Comparison of ENCODE assay signal across 9 cellular contexts in genomic region chr15:78265752-78266224, GRCh38. TPM values are rescaled to one million over a fixed set of nuclear protein-coding genes. Genes with fewer than 3 reads are reported as not detected.
DNase-seq lines count a peak whose midpoint lies in the region; ATAC-seq and TF ChIP-seq lines count a peak whose summit lies in the region.
"Had no signal": no experiment of that assay in that cellular context is flagged by ENCODE, and none has a peak within 500 bp of the region (broad histone marks: within the 10 kb centered on the region; RNA-seq: fewer than 3 reads in every experiment).

No MANE protein-coding gene starts in this region.

- peak overlapping the region; percentile 54 for H3K4me3 ChIP-seq in epithelial cell of esophagus (ENCODE audit: low read length)

- no peaks in the 10 kb centered on the region for H3K36me3 Mint-ChIP-seq in natural killer cell treated with Interleukin-12 subunit alpha and Interleukin-12 subunit beta and Interleukin-15 and Interleukin-18, amount 100 ng/mL, for 72 hours

- peak; percentile 12 for DNase-seq in COLO829 (ENCODE audit: low spot score)
- peak; percentile 91 for DNase-seq in epithelial cell of esophagus (ENCODE audit: low read depth)
- DNase-seq in natural killer cell treated with Interleukin-12 subunit alpha and Interleukin-12 subunit beta and Interleukin-15 and Interleukin-18, amount 100 ng/mL, for 72 hours (ENCODE audit: low spot score) = no peak
- DNase-seq in Kasumi-1 (lab: John Stamatoyannopoulos, UW) = no peak
- no peak for DNase-seq in NCI-H2196 (lab: John Stamatoyannopoulos, UW; ENCODE audit: unreplicated experiment)
- DNase-seq: small intestine had no signal

- H3K27ac Mint-ChIP-seq in natural killer cell treated with Interleukin-12 subunit alpha and Interleukin-12 subunit beta and Interleukin-15 and Interleukin-18, amount 100 ng/mL, for 72 hours = peak overlapping the region; percentile 66 to 75

- H3K4me3 Mint-ChIP-seq in natural killer cell treated with Interleukin-12 subunit alpha and Interleukin-12 subunit beta and Interleukin-15 and Interleukin-18, amount 100 ng/mL, for 72 hours = peak overlapping the region; percentile 86

- peak; percentile 88 for ATAC-seq in SK-N-SH treated with all-trans-retinoic acid at 6 μM for 48 hours
- ATAC-seq in natural killer cell treated with Interleukin-12 subunit alpha and Interleukin-12 subunit beta and Interleukin-15 and Interleukin-18, amount 100 ng/mL, for 72 hours = no peak
- ATAC-seq in HG02884 (IDR thresholded peaks at IDR 0.05; ENCODE audit: unreplicated experiment) = no peak
- no peak for ATAC-seq in HG03045 (IDR thresholded peaks at IDR 0.05; ENCODE audit: unreplicated experiment)

- peaks cover 11 to 16% of the 10 kb centered on the region in 2 donors for H3K4me1 Mint-ChIP-seq in natural killer cell treated with Interleukin-12 subunit alpha and Interleukin-12 subunit beta and Interleukin-15 and Interleukin-18, amount 100 ng/mL, for 72 hours (ENCODE audit: low read depth in 2 of 2)

- no peaks in the 10 kb centered on the region for H3K27me3 Mint-ChIP-seq in natural killer cell treated with Interleukin-12 subunit alpha and Interleukin-12 subunit beta and Interleukin-15 and Interleukin-18, amount 100 ng/mL, for 72 hours

- H3K9me3 Mint-ChIP-seq in natural killer cell treated with Interleukin-12 subunit alpha and Interleukin-12 subunit beta and Interleukin-15 and Interleukin-18, amount 100 ng/mL, for 72 hours = no peaks in the 10 kb centered on the region

- TF ChIP-seq CTCF in epithelial cell of esophagus (IDR thresholded peaks at IDR 0.05; ENCODE audit: insufficient read depth, low read depth, low read length, missing control alignments) = no peak

TF ChIP-seq in SK-N-SH treated with all-trans-retinoic acid at 6 μM for 48 hours, 23 proteins besides CTCF, POLR2A, EP300 and RAD21:
- TF ChIP-seq RARB (CRISPR knock-in tag; IDR thresholded peaks at IDR 0.05) (no peak), PATZ1 (CRISPR knock-in tag; IDR thresholded peaks at IDR 0.05; ENCODE audit: borderline replicate concordance) (no peak), ZNF70 (CRISPR knock-in tag; IDR thresholded peaks at IDR 0.05) (no peak)

RNA-seq across cellular contexts. Expression of gene DNAJA4, which starts 1.4 kb away (rescaled TPM):
- total RNA-seq in natural killer cell treated with Interleukin-12 subunit alpha and Interleukin-12 subunit beta and Interleukin-15 and Interleukin-18, amount 100 ng/mL, for 72 hours = 10 to 100 TPM; 35.2 to 50.4 TPM

RNA-seq across cellular contexts. Expression of gene ACSBG1, which starts 31.4 kb away (rescaled TPM):
- under 1 TPM in 1 of 2 donors, not detected in 1; 0.31 TPM for total RNA-seq in natural killer cell treated with Interleukin-12 subunit alpha and Interleukin-12 subunit beta and Interleukin-15 and Interleukin-18, amount 100 ng/mL, for 72 hours

RNA-seq across cellular contexts. Expression of gene SKIC8, which starts 33.6 kb away (rescaled TPM):
- total RNA-seq in natural killer cell treated with Interleukin-12 subunit alpha and Interleukin-12 subunit beta and Interleukin-15 and Interleukin-18, amount 100 ng/mL, for 72 hours = 10 to 100 TPM; 40.7 to 50.0 TPM

Comparison
In these comparisons a context has a peak if more than half of its experiments do, and no peak if none do; other contexts are left out.
1. DNase-seq: peak in COLO829 (single experiment) and epithelial cell of esophagus (single experiment); none in natural killer cell treated with Interleukin-12 subunit alpha and Interleukin-12 subunit beta and Interleukin-15 and Interleukin-18, amount 100 ng/mL, for 72 hours (single experiment), Kasumi-1 (0 of 2) and NCI-H2196 (single experiment).